Comparison of ENCODE assay signal across 22 cellular contexts in the genomic region with DNA sequence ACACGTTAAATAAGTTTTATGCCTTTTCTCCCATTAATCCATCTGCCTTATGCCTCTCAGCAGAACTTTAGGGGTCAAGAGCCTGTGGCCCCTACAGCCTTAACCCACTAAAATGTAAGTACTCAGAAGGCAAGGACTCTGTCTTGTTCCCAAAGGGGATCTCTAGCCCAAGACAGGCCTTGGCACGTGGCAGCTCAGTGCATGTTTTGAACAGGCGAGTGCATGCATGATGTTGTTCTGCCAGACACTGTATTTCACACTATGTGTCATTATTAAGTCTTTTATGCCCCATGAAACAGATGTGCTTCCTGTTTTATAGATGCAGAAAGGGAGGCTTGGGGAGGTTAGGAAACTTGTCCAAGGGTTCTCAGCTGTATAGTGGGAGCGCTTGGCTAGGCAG.
A peak's percentile ranks its signal among the peaks of the same experiment; 100 is the strongest.
DNase-seq lines count a peak whose midpoint lies in the region; ATAC-seq, FAIRE-seq and TF ChIP-seq lines count a peak whose summit lies in the region.
"Had no signal": no experiment of that assay in that cellular context is flagged by ENCODE, and none has a peak within 500 bp of the region (broad histone marks: within the 10 kb centered on the region; RNA-seq: fewer than 3 reads in every experiment).

No MANE protein-coding gene starts in this region.

- no peak overlapping the region for H2AFZ ChIP-seq in keratinocyte (ENCODE audit: control insufficient read depth, low read length)

- DNase-seq in Calu3, result no peak
- no peak for DNase-seq in body of pancreas
- DNase-seq in keratinocyte (ENCODE audit: low read depth, low spot score), result no peak
- no peak for DNase-seq in thoracic aorta (ENCODE audit: low spot score)
- DNase-seq: activated naive CD8-positive, alpha-beta T cell treated with anti-CD3 and anti-CD28 coated beads, Interleukin-2, amount 10 ng/mL, durations not matched to agents 7 days and 5 days; H9; left ventricle myocardium superior; NCI-H1436; NCI-H2171 treated with DMSO at 0.1 percent for 48 hours; NCI-H526; posterior cingulate gyrus; SK-N-SH; stimulated activated CD4-positive, alpha-beta T cell treated with anti-CD3 and anti-CD28 coated beads, Interleukin-2, amount 100 ng/mL, for 48 hours; stimulated activated naive B cell treated with anti-CD40 and anti-IgM and Interleukin-4, amounts not matched to agents 10 μg/mL and 1 μg/mL and 100 μg/mL, for 72 hours had no signal

- H3K36me3 Mint-ChIP-seq in Calu3 (ENCODE audit: insufficient read depth, unreplicated experiment), result peaks cover 6% of the 10 kb centered on the region
- H3K36me3 Mint-ChIP-seq: activated naive CD8-positive, alpha-beta T cell treated with anti-CD3 and anti-CD28 coated beads, Interleukin-2, amount 10 ng/mL, durations not matched to agents 7 days and 5 days; CD14-positive monocyte; stimulated activated naive B cell treated with anti-CD40 and anti-IgM and Interleukin-4, amounts not matched to agents 10 μg/mL and 1 μg/mL and 100 μg/mL, for 72 hours had no signal

- peak; percentile 69 for FAIRE-seq in keratinocyte (lab: Jason Lieb, UNC)
- FAIRE-seq: colon had no signal

- no TSS peak for BruUV-seq in Calu3 (replicated peaks; lab: Mats Ljungman, UMichigan)

- H3K9me3 ChIP-seq in body of pancreas (no peaks in the 10 kb centered on the region), keratinocyte (ENCODE audit: control insufficient read depth, low read depth, low read length) (no peaks in the 10 kb centered on the region), thoracic aorta (no peaks in the 10 kb centered on the region)
- H3K9me3 ChIP-seq: SK-N-SH had no signal

- CTCF ChIA-PET in Calu3 (lab: Charles Lee), result no interaction called here

- H3K9me3 Mint-ChIP-seq in Calu3 (ENCODE audit: low read depth, unreplicated experiment), result no peaks in the 10 kb centered on the region
- H3K9me3 Mint-ChIP-seq: activated naive CD8-positive, alpha-beta T cell treated with anti-CD3 and anti-CD28 coated beads, Interleukin-2, amount 10 ng/mL, durations not matched to agents 7 days and 5 days; H9; stimulated activated naive B cell treated with anti-CD40 and anti-IgM and Interleukin-4, amounts not matched to agents 10 μg/mL and 1 μg/mL and 100 μg/mL, for 72 hours had no signal

- H3K4me3 Mint-ChIP-seq in Calu3 (ENCODE audit: low read depth, unreplicated experiment), result no peak overlapping the region
- H3K4me3 Mint-ChIP-seq: activated naive CD8-positive, alpha-beta T cell treated with anti-CD3 and anti-CD28 coated beads, Interleukin-2, amount 10 ng/mL, durations not matched to agents 7 days and 5 days; CD14-positive monocyte; H9; stimulated activated naive B cell treated with anti-CD40 and anti-IgM and Interleukin-4, amounts not matched to agents 10 μg/mL and 1 μg/mL and 100 μg/mL, for 72 hours had no signal

- peak overlapping the region in 3 of 4 donors; percentile 39 to 84 (median 66) for H3K27ac ChIP-seq in body of pancreas
- H3K27ac ChIP-seq in keratinocyte (ENCODE audit: control insufficient read depth, insufficient read depth, low read length), result peak overlapping the region; percentile 73
- peak overlapping the region; percentile 86 to 88 for H3K27ac ChIP-seq in thoracic aorta
- H3K27ac ChIP-seq: HL-60 had no signal

- peak overlapping the region; percentile 54 for H3K27ac Mint-ChIP-seq in Calu3 (ENCODE audit: unreplicated experiment)
- H3K27ac Mint-ChIP-seq: activated naive CD8-positive, alpha-beta T cell treated with anti-CD3 and anti-CD28 coated beads, Interleukin-2, amount 10 ng/mL, durations not matched to agents 7 days and 5 days; H9; stimulated activated naive B cell treated with anti-CD40 and anti-IgM and Interleukin-4, amounts not matched to agents 10 μg/mL and 1 μg/mL and 100 μg/mL, for 72 hours had no signal

- H3K4me2 ChIP-seq in keratinocyte (ENCODE audit: control insufficient read depth, extremely low read depth, insufficient read depth, low read depth, low read length), result peak overlapping the region; percentile 11
- H3K4me2 ChIP-seq: SK-N-SH, smooth muscle cell had no signal

- H3K4me1 Mint-ChIP-seq in Calu3 (ENCODE audit: low read depth, unreplicated experiment), result peaks cover 42% of the 10 kb centered on the region
- H3K4me1 Mint-ChIP-seq: activated naive CD8-positive, alpha-beta T cell treated with anti-CD3 and anti-CD28 coated beads, Interleukin-2, amount 10 ng/mL, durations not matched to agents 7 days and 5 days had no signal

- ATAC-seq in body of pancreas (no peak), thoracic aorta (ENCODE audit: insufficient number of reproducible peaks, low FRiP score, low read depth) (no peak), GM21717 (IDR thresholded peaks at IDR 0.05; ENCODE audit: unreplicated experiment) (no peak), GM21576 (IDR thresholded peaks at IDR 0.05; ENCODE audit: unreplicated experiment) (no peak), HG02642 (IDR thresholded peaks at IDR 0.05; ENCODE audit: poor library complexity, unreplicated experiment) (no peak)
- no peak for ATAC-seq in activated CD4-positive, CD25-positive, alpha-beta regulatory T cell treated with anti-CD3 and anti-CD28 coated beads, Interleukin-2, amount 50 U/mL, for 24 hours
- ATAC-seq: left ventricle myocardium superior; stimulated activated naive B cell treated with anti-CD40 and anti-IgM and Interleukin-4, amounts not matched to agents 10 μg/mL and 1 μg/mL and 100 μg/mL, for 72 hours had no signal

- H4K20me1 ChIP-seq in keratinocyte (ENCODE audit: control insufficient read depth, extremely low read depth, insufficient read depth, low read length), result no peaks in the 10 kb centered on the region

- peak overlapping the region; percentile 23 for H3K9ac ChIP-seq in keratinocyte (ENCODE audit: control insufficient read depth, extremely low read depth, insufficient read depth, low read length)
- H3K9ac ChIP-seq: SK-N-SH had no signal

- no peak for TF ChIP-seq POLR2A in body of pancreas (IDR thresholded peaks at IDR 0.05)

- H3K4me3 ChIP-seq in body of pancreas, result no peak overlapping the region
- no peak overlapping the region for H3K4me3 ChIP-seq in keratinocyte (ENCODE audit: control insufficient read depth in 2 of 3, extremely low read depth in 1 of 3, insufficient read depth in 2 of 3, low read depth in 1 of 3, low read length in 3 of 3)
- H3K4me3 ChIP-seq in thoracic aorta, result no peak overlapping the region
- H3K4me3 ChIP-seq: smooth muscle cell had no signal

- H3K36me3 ChIP-seq in body of pancreas (replicated peaks in 1 of 2; ENCODE audit: insufficient read depth in 1 of 2, low read depth in 2 of 2) (no peaks in the 10 kb centered on the region), keratinocyte (ENCODE audit: control insufficient read depth in 2 of 2, extremely low read depth in 1 of 2, insufficient read depth in 2 of 2, low read length in 2 of 2) (no peaks in the 10 kb centered on the region), thoracic aorta (no peaks in the 10 kb centered on the region)

- intact Hi-C loops in Calu3 (cut with micrococcal nuclease; ENCODE audit: unreplicated experiment) (no loop called here), body of pancreas (cut with DNase I) (no loop called here)

- no peak for TF ChIP-seq CTCF in Calu3 (IDR thresholded peaks at IDR 0.05; ENCODE audit: unreplicated experiment)
- no peak for TF ChIP-seq CTCF in body of pancreas (IDR thresholded peaks at IDR 0.05)
- TF ChIP-seq CTCF in keratinocyte (optimal IDR thresholded peaks at IDR 0.05 in 1 of 3, IDR thresholded peaks at IDR 0.05 in 1 of 3, conservative IDR thresholded peaks at IDR 0.05 in 1 of 3; ENCODE audit: extremely low read depth in 1 of 3, insufficient read depth in 2 of 3, low read length in 3 of 3), result no peak
- no peak for TF ChIP-seq CTCF in thoracic aorta (IDR thresholded peaks at IDR 0.05)

- H3K27me3 ChIP-seq in body of pancreas (no peaks in the 10 kb centered on the region), keratinocyte (ENCODE audit: control insufficient read depth, extremely low read depth, insufficient read depth, low read length) (no peaks in the 10 kb centered on the region), thoracic aorta (replicated peaks; ENCODE audit: insufficient read depth) (no peaks in the 10 kb centered on the region)

- WGBS in body of pancreas, 2 donors, result 90 to 91% methylated on average over 2 to 4 of the region's 4 CpGs

- dilution Hi-C loops in keratinocyte (cut with MboI; ENCODE audit: extremely low pct_ligation_motif_present, low sequenced_read_pairs), result no loop called here

- H3K27me3 Mint-ChIP-seq in Calu3 (ENCODE audit: unreplicated experiment), result no peaks in the 10 kb centered on the region
- H3K27me3 Mint-ChIP-seq: activated naive CD8-positive, alpha-beta T cell treated with anti-CD3 and anti-CD28 coated beads, Interleukin-2, amount 10 ng/mL, durations not matched to agents 7 days and 5 days had no signal

- H3K79me2 ChIP-seq in keratinocyte (ENCODE audit: control insufficient read depth, insufficient read depth, low read length), result no peaks in the 10 kb centered on the region

- H3K4me1 ChIP-seq in body of pancreas, result peaks cover 68% of the 10 kb centered on the region
- H3K4me1 ChIP-seq in keratinocyte (ENCODE audit: control insufficient read depth, extremely low read depth, insufficient read depth, low read length), result peaks cover 75% of the 10 kb centered on the region
- H3K4me1 ChIP-seq in thoracic aorta (ENCODE audit: control insufficient read depth in 1 of 2, low read depth in 2 of 2), result peaks cover 7 to 48% of the 10 kb centered on the region in 2 donors

- no peaks in the 10 kb centered on the region for H3K9me1 ChIP-seq in keratinocyte (ENCODE audit: control insufficient read depth, extremely low read depth, insufficient read depth, low read length)
